26 cellular contexts compared by ENCODE assay signal in genomic region chr2:232897971-232898408, GRCh38. TPM values are rescaled to one million over a fixed set of nuclear protein-coding genes. Genes with fewer than 3 reads are reported as not detected.
DNase-seq lines count a peak whose midpoint lies in the region; ATAC-seq lines count a peak whose summit lies in the region.
"Had no signal": no experiment of that assay in that cellular context is flagged by ENCODE, and none has a peak within 500 bp of the region (broad histone marks: within the 10 kb centered on the region; RNA-seq: fewer than 3 reads in every experiment).

No MANE protein-coding gene starts in this region.

- peak; percentile 28 to 49 for DNase-seq in activated CD4-positive, alpha-beta T cell treated with anti-CD3 and anti-CD28 coated beads for 24 hours (ENCODE audit: low read depth in 2 of 2)
- no peak for DNase-seq in activated CD4-positive, alpha-beta T cell treated with anti-CD3 and anti-CD28 coated beads for 4 hours
- DNase-seq in Right ventricle myocardium inferior (ENCODE audit: missing footprints) (peak; percentile 32), left cardiac atrium (no peak), NCI-H1436 (lab: John Stamatoyannopoulos, UW) (no peak)
- DNase-seq in stimulated activated CD4-positive, alpha-beta T cell treated with anti-CD3 and anti-CD28 coated beads, Interleukin-1b, Interleukin-23, amount 100 ng/mL, for 48 hours = peak; percentile 76
- DNase-seq: 8988T; amygdala; central memory CD4-positive, alpha-beta T cell; DMS53; GF-D8; immature natural killer cell; left ventricle myocardium superior; midbrain; NCI-H1105 treated with DMSO at 0.1 percent for 48 hours; NCI-H2107; NCI-H510A; nephron progenitor cell; transverse colon had no signal

- intact Hi-C loops in Right ventricle myocardium inferior (cut with DNase I) = no loop called here
- intact Hi-C loops in left cardiac atrium (cut with DNase I) = no loop called here

- ATAC-seq in Right ventricle myocardium inferior (no peak), left cardiac atrium (no peak), GM21360 (IDR thresholded peaks at IDR 0.05; ENCODE audit: unreplicated experiment) (no peak)
- ATAC-seq: HepG2, left ventricle myocardium superior, Panc1 had no signal

- peak overlapping the region; percentile 56 for H3K27ac ChIP-seq in temporal lobe (ENCODE audit: low read depth, low read length)
- H3K27ac ChIP-seq: epithelial cell of prostate, SJSA1, transverse colon, VCaP had no signal

RNA-seq across cellular contexts. Expression of gene SNORC, which starts 27.9 kb away (rescaled TPM):
- total RNA-seq in Right ventricle myocardium inferior (0.46 TPM), left cardiac atrium (1 to 10 TPM in 1 of 2 donors, under 1 TPM in 1; 0.77 to 1.2 TPM), temporal lobe (0.74 TPM)

Comparison
In these comparisons a context has a peak if more than half of its experiments do, and no peak if none do; other contexts are left out.
1. DNase-seq: peak in activated CD4-positive, alpha-beta T cell treated with anti-CD3 and anti-CD28 coated beads for 24 hours (2 of 2), Right ventricle myocardium inferior (single experiment) and stimulated activated CD4-positive, alpha-beta T cell treated with anti-CD3 and anti-CD28 coated beads, Interleukin-1b, Interleukin-23, amount 100 ng/mL, for 48 hours (single experiment); none in activated CD4-positive, alpha-beta T cell treated with anti-CD3 and anti-CD28 coated beads for 4 hours (0 of 2), left cardiac atrium (single experiment) and NCI-H1436 (single experiment).